Comparison of ENCODE assay signal across 1 cellular context in genomic region chr9:126439402-126439765, GRCh38.
TF ChIP-seq lines count a peak whose summit lies in the region.

No MANE protein-coding gene starts in this region.

TF ChIP-seq in SK-N-SH treated with all-trans-retinoic acid at 6 μM for 48 hours, 23 proteins besides CTCF, POLR2A, EP300 and RAD21 (continued from another document):
- no peak for TF ChIP-seq CSRNP3 (CRISPR knock-in tag; IDR thresholded peaks at IDR 0.05)
- TF ChIP-seq, protein P1, sequence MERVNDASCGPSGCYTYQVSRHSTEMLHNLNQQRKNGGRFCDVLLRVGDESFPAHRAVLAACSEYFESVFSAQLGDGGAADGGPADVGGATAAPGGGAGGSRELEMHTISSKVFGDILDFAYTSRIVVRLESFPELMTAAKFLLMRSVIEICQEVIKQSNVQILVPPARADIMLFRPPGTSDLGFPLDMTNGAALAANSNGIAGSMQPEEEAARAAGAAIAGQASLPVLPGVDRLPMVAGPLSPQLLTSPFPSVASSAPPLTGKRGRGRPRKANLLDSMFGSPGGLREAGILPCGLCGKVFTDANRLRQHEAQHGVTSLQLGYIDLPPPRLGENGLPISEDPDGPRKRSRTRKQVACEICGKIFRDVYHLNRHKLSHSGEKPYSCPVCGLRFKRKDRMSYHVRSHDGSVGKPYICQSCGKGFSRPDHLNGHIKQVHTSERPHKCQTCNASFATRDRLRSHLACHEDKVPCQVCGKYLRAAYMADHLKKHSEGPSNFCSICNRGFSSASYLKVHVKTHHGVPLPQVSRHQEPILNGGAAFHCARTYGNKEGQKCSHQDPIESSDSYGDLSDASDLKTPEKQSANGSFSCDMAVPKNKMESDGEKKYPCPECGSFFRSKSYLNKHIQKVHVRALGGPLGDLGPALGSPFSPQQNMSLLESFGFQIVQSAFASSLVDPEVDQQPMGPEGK (CRISPR knock-in tag; IDR thresholded peaks at IDR 0.05; ENCODE audit: borderline replicate concordance): no peak
- no peak for TF ChIP-seq ARNTL (CRISPR knock-in tag; IDR thresholded peaks at IDR 0.05; ENCODE audit: borderline replicate concordance, low read depth)
